Comparison of ENCODE assay signal across 1 cellular context in genomic region chrX:13598877-13599276, GRCh38.
TF ChIP-seq lines count a peak whose summit lies in the region.

No MANE protein-coding gene starts in this region.

TF ChIP-seq in GM23338, 12 proteins besides CTCF, POLR2A, EP300 and RAD21 (continued from another document):
- TF ChIP-seq REST (IDR thresholded peaks at IDR 0.05; ENCODE audit: unreplicated experiment), result no peak
- no peak for TF ChIP-seq POLR2AphosphoS5 (IDR thresholded peaks at IDR 0.05; ENCODE audit: low read depth)
- TF ChIP-seq ZNF331 (CRISPR knock-in tag; IDR thresholded peaks at IDR 0.05; ENCODE audit: low read depth), result no peak
